In genomic region chr15:53611145-53611920, GRCh38 we compare ENCODE assay signal across 21 cellular contexts.
DNase-seq lines count a peak whose midpoint lies in the region; ATAC-seq, FAIRE-seq and TF ChIP-seq lines count a peak whose summit lies in the region.
"Had no signal": no experiment of that assay in that cellular context is flagged by ENCODE, and none has a peak within 500 bp of the region (broad histone marks: within the 10 kb centered on the region; RNA-seq: fewer than 3 reads in every experiment).

No MANE protein-coding gene starts in this region.

- peak; percentile 8 for DNase-seq in ELF-1 (ENCODE audit: low read depth, low spot score)
- DNase-seq in RCC 7860 (ENCODE audit: low spot score): peak; percentile 37
- peak; percentile 53 to 90 for DNase-seq in dermis microvascular lymphatic vessel endothelial cell (ENCODE audit: low read depth in 2 of 2)
- peak; percentile 41 for DNase-seq in mesenchymal stem cell
- no peak for DNase-seq in HK-2 (ENCODE audit: unreplicated experiment)
- no peak for DNase-seq in psoas muscle
- DNase-seq: activated CD8-positive, alpha-beta T cell treated with anti-CD3 and anti-CD28 coated beads, Interleukin-2, amount 10 ng/mL, durations not matched to agents 7 days and 5 days; activated naive CD8-positive, alpha-beta T cell treated with anti-CD3 and anti-CD28 coated beads for 36 hours; caudate nucleus; effector memory CD4-positive, alpha-beta T cell; KG1; left ventricle myocardium inferior; NCI-H1105 treated with DMSO at 0.1 percent for 48 hours; NCI-H774; occipital lobe; stimulated activated CD4-positive, alpha-beta T cell treated with anti-CD3 and anti-CD28 coated beads, Interleukin-4, amount 100 ng/mL, for 4 hours; stimulated activated CD8-positive, alpha-beta memory T cell treated with anti-CD3 and anti-CD28 coated beads, Interleukin-4, amount 100 ng/mL, for 48 hours had no signal

- H2BK12ac ChIP-seq in mesenchymal stem cell (ENCODE audit: low read length in 2 of 2): no peak overlapping the region

- no peak overlapping the region for H2BK120ac ChIP-seq in mesenchymal stem cell (ENCODE audit: low read depth, low read length)

- H3K4me1 ChIP-seq in mesenchymal stem cell (ENCODE audit: control insufficient read depth, insufficient read depth, low read depth, low read length) (peaks cover 5% of the 10 kb centered on the region), psoas muscle (no peaks in the 10 kb centered on the region)
- H3K4me1 ChIP-seq: left ventricle myocardium inferior had no signal

- H2AK5ac ChIP-seq in mesenchymal stem cell (ENCODE audit: low read length, severe bottlenecking): no peak overlapping the region

- no peak for FAIRE-seq in RCC 7860 (lab: Jason Lieb, UNC)

- no peak overlapping the region for H4K91ac ChIP-seq in mesenchymal stem cell (ENCODE audit: low read length)

- H2AFZ ChIP-seq in mesenchymal stem cell (ENCODE audit: low read depth, low read length): no peak overlapping the region

- 57% methylated on average over 3 of the region's 4 CpGs for WGBS in mesenchymal stem cell
- WGBS in psoas muscle, 3 donors: 65 to 68% (median 67%) methylated on average over 4 of the region's 4 CpGs

- intact Hi-C loops in psoas muscle (cut with DNase I): no loop called here

- ATAC-seq in HG02970 (IDR thresholded peaks at IDR 0.05; ENCODE audit: low FRiP score, unreplicated experiment): no peak
- ATAC-seq in HG02884 (IDR thresholded peaks at IDR 0.05; ENCODE audit: unreplicated experiment): no peak
- no peak for ATAC-seq in psoas muscle
- ATAC-seq: activated CD8-positive, alpha-beta T cell treated with anti-CD3 and anti-CD28 coated beads, Interleukin-2, amount 10 ng/mL, durations not matched to agents 7 days and 5 days; Panc1 had no signal

- H3K27me3 ChIP-seq in mesenchymal stem cell (ENCODE audit: control insufficient read depth in 1 of 2, insufficient read depth in 1 of 2, low read length in 2 of 2) (no peaks in the 10 kb centered on the region), psoas muscle (ENCODE audit: insufficient read depth in 3 of 3, low read length in 2 of 3) (no peaks in the 10 kb centered on the region)

- peaks cover 9% of the 10 kb centered on the region for H3K79me1 ChIP-seq in mesenchymal stem cell (replicated peaks; ENCODE audit: low read length, poor library complexity, severe bottlenecking)

- H3K4ac ChIP-seq in mesenchymal stem cell (ENCODE audit: low read depth in 1 of 2, low read length in 2 of 2): no peak overlapping the region

- no peak overlapping the region for H3K23ac ChIP-seq in mesenchymal stem cell (ENCODE audit: low read length in 2 of 2)

- TF ChIP-seq CTCF in psoas muscle (IDR thresholded peaks at IDR 0.05): no peak

- no peak overlapping the region for H4K8ac ChIP-seq in mesenchymal stem cell (ENCODE audit: low read length)

- H3K4me2 ChIP-seq in mesenchymal stem cell (ENCODE audit: low read length, poor library complexity, severe bottlenecking): no peak overlapping the region

- no peak overlapping the region for H2BK5ac ChIP-seq in mesenchymal stem cell (ENCODE audit: low read depth, low read length, poor library complexity, severe bottlenecking)

- H3K18ac ChIP-seq in mesenchymal stem cell (ENCODE audit: low read depth in 1 of 2, low read length in 2 of 2): no peak overlapping the region

- H2BK15ac ChIP-seq in mesenchymal stem cell (ENCODE audit: low read depth, poor library complexity, severe bottlenecking): no peak overlapping the region

- peak overlapping the region; percentile 89 for H3K27ac ChIP-seq in mesenchymal stem cell (ENCODE audit: low read length, poor library complexity, severe bottlenecking)
- no peak overlapping the region for H3K27ac ChIP-seq in psoas muscle
- H3K27ac ChIP-seq: left ventricle myocardium inferior, WERI-Rb-1 had no signal

- H3K14ac ChIP-seq in mesenchymal stem cell (ENCODE audit: low read length in 2 of 2): no peak overlapping the region

- H3K9me3 ChIP-seq in mesenchymal stem cell (ENCODE audit: control insufficient read depth, low read length): no peaks in the 10 kb centered on the region
- no peaks in the 10 kb centered on the region for H3K9me3 ChIP-seq in psoas muscle
- H3K9me3 ChIP-seq: left ventricle myocardium inferior had no signal

- H3K36me3 ChIP-seq in mesenchymal stem cell (ENCODE audit: control insufficient read depth in 1 of 2, insufficient read depth in 2 of 2, low read depth in 1 of 2, low read length in 2 of 2) (no peaks in the 10 kb centered on the region), psoas muscle (ENCODE audit: insufficient read depth in 1 of 2, low read depth in 1 of 2) (no peaks in the 10 kb centered on the region)
- H3K36me3 ChIP-seq: left ventricle myocardium inferior, WERI-Rb-1 had no signal

- H3K4me3 ChIP-seq in mesenchymal stem cell (ENCODE audit: insufficient read depth in 1 of 2, low read depth in 1 of 2, low read length in 2 of 2): no peak overlapping the region
- H3K4me3 ChIP-seq in psoas muscle: no peak overlapping the region
- H3K4me3 ChIP-seq: left ventricle myocardium inferior had no signal

- no peak overlapping the region for H3K9ac ChIP-seq in mesenchymal stem cell (ENCODE audit: low read length)

Comparison
In these comparisons a context has a peak if more than half of its experiments do, and no peak if none do; other contexts are left out.
1. DNase-seq: peak in ELF-1 (single experiment), RCC 7860 (single experiment), dermis microvascular lymphatic vessel endothelial cell (2 of 2) and mesenchymal stem cell (single experiment); none in HK-2 (single experiment) and psoas muscle (0 of 2).